ENCODE assay signal across 1 cellular context in the genomic region with DNA sequence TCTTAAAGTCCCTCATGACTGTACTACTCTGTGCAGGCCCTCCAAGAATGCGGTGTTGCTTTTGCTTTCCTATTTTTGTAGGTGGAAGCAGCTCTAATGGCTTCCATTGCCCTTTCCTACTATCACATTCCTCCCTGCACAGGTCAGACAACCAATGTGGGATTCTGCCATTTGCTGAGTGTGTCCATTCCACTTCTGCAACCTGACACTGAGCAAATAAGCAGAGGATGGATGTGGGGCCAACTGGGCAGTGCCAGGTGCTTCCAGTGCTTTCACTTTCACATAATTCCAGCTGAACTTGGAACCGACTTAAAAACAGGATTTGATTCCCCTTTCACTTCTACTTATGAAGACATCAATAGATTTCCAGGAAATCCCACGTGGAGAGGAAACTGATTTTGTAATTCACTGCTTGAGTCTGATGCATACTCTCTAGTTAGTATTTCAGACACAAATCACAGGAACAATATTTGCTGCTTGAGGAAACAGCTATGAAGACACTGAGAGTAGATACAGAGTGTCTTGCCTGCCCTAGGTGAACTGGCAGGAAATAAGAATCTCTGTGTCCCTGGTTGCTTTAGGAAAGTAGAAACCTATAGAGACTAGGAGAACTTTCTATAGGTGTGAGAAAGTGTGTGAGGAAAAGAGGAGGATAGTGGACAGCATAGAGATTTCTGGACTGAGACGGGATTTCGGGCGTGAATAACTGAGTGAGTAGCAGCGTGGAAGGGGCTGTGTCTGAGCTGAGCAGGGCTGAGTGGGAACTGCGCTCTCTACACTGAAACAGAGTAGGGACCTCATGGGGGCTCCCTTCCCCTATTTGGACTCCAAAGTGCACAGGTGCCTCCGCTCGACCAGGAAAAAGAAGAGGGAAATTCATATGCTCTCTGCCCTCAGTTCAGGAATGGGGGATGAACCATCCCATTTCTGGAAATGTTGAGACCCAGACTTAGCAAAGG.
TF ChIP-seq lines count a peak whose summit lies in the region.

No MANE protein-coding gene starts in this region.

TF ChIP-seq in HepG2, 621 proteins besides CTCF, POLR2A, EP300 and RAD21 (continued from another document and continues in another):
- TF ChIP-seq ZBTB25 (CRISPR knock-in tag; IDR thresholded peaks at IDR 0.05) (no peak), TEAD3 (CRISPR knock-in tag; optimal IDR thresholded peaks at IDR 0.05; ENCODE audit: borderline replicate concordance) (peak; percentile 88), NR2F1 (CRISPR knock-in tag; IDR thresholded peaks at IDR 0.05) (no peak), FOXA1 (IDR thresholded peaks at IDR 0.05) (no peak), FOXA1 (CRISPR knock-in tag; IDR thresholded peaks at IDR 0.05) (peak; percentile 89), ZNF7 (CRISPR knock-in tag; IDR thresholded peaks at IDR 0.05) (no peak), FOXO4 (CRISPR knock-in tag; conservative IDR thresholded peaks at IDR 0.05) (no peak), KDM5A (IDR thresholded peaks at IDR 0.05; ENCODE audit: borderline replicate concordance, low read length) (no peak), ARID2 (CRISPR knock-in tag; IDR thresholded peaks at IDR 0.05; ENCODE audit: borderline replicate concordance) (no peak), ZNF710 (CRISPR knock-in tag; IDR thresholded peaks at IDR 0.05; ENCODE audit: borderline replicate concordance) (no peak), ZNF205 (CRISPR knock-in tag; IDR thresholded peaks at IDR 0.05) (no peak), KDM1A (CRISPR knock-in tag; IDR thresholded peaks at IDR 0.05) (no peak), FOXC1 (CRISPR knock-in tag; IDR thresholded peaks at IDR 0.05; ENCODE audit: borderline replicate concordance) (no peak), ELF1 (CRISPR knock-in tag; IDR thresholded peaks at IDR 0.05) (no peak), ZNF572 (CRISPR knock-in tag; IDR thresholded peaks at IDR 0.05) (no peak), ZNF547 (CRISPR knock-in tag; IDR thresholded peaks at IDR 0.05) (no peak), DPF2 (CRISPR knock-in tag; IDR thresholded peaks at IDR 0.05; ENCODE audit: borderline replicate concordance, low read depth) (no peak), KLF13 (CRISPR knock-in tag; IDR thresholded peaks at IDR 0.05) (no peak), ZNF101 (CRISPR knock-in tag; IDR thresholded peaks at IDR 0.05; ENCODE audit: borderline replicate concordance, low read depth) (no peak), EED (CRISPR knock-in tag; IDR thresholded peaks at IDR 0.05) (no peak), ZNF441 (CRISPR knock-in tag; IDR thresholded peaks at IDR 0.05; ENCODE audit: borderline replicate concordance) (no peak), SIN3B (IDR thresholded peaks at IDR 0.05; ENCODE audit: low read length) (no peak), PHF21A (CRISPR knock-in tag; IDR thresholded peaks at IDR 0.05) (no peak), TOPORS (CRISPR knock-in tag; IDR thresholded peaks at IDR 0.05) (no peak), MZF1 (CRISPR knock-in tag; IDR thresholded peaks at IDR 0.05; ENCODE audit: borderline replicate concordance) (no peak), ZSCAN21 (CRISPR knock-in tag; IDR thresholded peaks at IDR 0.05; ENCODE audit: borderline replicate concordance) (no peak), SETDB1 (CRISPR knock-in tag; IDR thresholded peaks at IDR 0.05; ENCODE audit: borderline replicate concordance) (no peak), ZNF121 (CRISPR knock-in tag; IDR thresholded peaks at IDR 0.05) (peak; percentile 70), CBX5 (CRISPR knock-in tag; IDR thresholded peaks at IDR 0.05; ENCODE audit: borderline replicate concordance) (0 out of 2 replicates have a peak, but pooled peaks have one; percentile 40), FIP1L1 (IDR thresholded peaks at IDR 0.05; ENCODE audit: borderline replicate concordance, insufficient read depth, low read depth, low read length) (no peak), JDP2 (CRISPR knock-in tag; IDR thresholded peaks at IDR 0.05; ENCODE audit: borderline replicate concordance) (no peak), ZNF331 (CRISPR knock-in tag; IDR thresholded peaks at IDR 0.05) (0 out of 2 replicates have a peak, but pooled peaks have one; percentile 25), ZNF644 (CRISPR knock-in tag; IDR thresholded peaks at IDR 0.05; ENCODE audit: low read depth) (peak; percentile 97), ZNF180 (CRISPR knock-in tag; IDR thresholded peaks at IDR 0.05; ENCODE audit: borderline replicate concordance, low read depth) (no peak), HMG20B (CRISPR knock-in tag; conservative IDR thresholded peaks at IDR 0.05) (no peak), ZKSCAN1 (IDR thresholded peaks at IDR 0.05; ENCODE audit: low read length) (no peak), ZNF292 (CRISPR knock-in tag; IDR thresholded peaks at IDR 0.05; ENCODE audit: borderline replicate concordance, low read depth) (no peak), ZNF329 (CRISPR knock-in tag; IDR thresholded peaks at IDR 0.05; ENCODE audit: low read depth) (no peak), ZNF850 (CRISPR knock-in tag; conservative IDR thresholded peaks at IDR 0.05) (no peak), ZNF501 (CRISPR knock-in tag; IDR thresholded peaks at IDR 0.05) (no peak), ZBTB38 (CRISPR knock-in tag; IDR thresholded peaks at IDR 0.05) (no peak), NPAS2 (CRISPR knock-in tag; IDR thresholded peaks at IDR 0.05; ENCODE audit: borderline replicate concordance) (no peak), ZFP90 (CRISPR knock-in tag; IDR thresholded peaks at IDR 0.05; ENCODE audit: borderline replicate concordance) (no peak), ZFY (CRISPR knock-in tag; IDR thresholded peaks at IDR 0.05) (no peak), ZNF136 (CRISPR knock-in tag; IDR thresholded peaks at IDR 0.05; ENCODE audit: low read depth) (no peak), ZNF615 (CRISPR knock-in tag; IDR thresholded peaks at IDR 0.05; ENCODE audit: borderline replicate concordance) (no peak), ZNF160 (CRISPR knock-in tag; IDR thresholded peaks at IDR 0.05) (no peak), RFX1 (IDR thresholded peaks at IDR 0.05) (no peak), SIX1 (CRISPR knock-in tag; IDR thresholded peaks at IDR 0.05; ENCODE audit: borderline replicate concordance) (peak; percentile 97), CREB1 (IDR thresholded peaks at IDR 0.05) (no peak), CREB1 (CRISPR knock-in tag; IDR thresholded peaks at IDR 0.05) (no peak), ZNF333 (CRISPR knock-in tag; IDR thresholded peaks at IDR 0.05; ENCODE audit: borderline replicate concordance) (no peak), ZSCAN25 (CRISPR knock-in tag; IDR thresholded peaks at IDR 0.05) (no peak), ZNF367 (CRISPR knock-in tag; IDR thresholded peaks at IDR 0.05; ENCODE audit: borderline replicate concordance) (no peak), NR2F6 (IDR thresholded peaks at IDR 0.05) (no peak), NR2F6 (CRISPR knock-in tag; IDR thresholded peaks at IDR 0.05) (0 out of 2 replicates have a peak, but pooled peaks have one; percentile 24), ZNF737 (CRISPR knock-in tag; IDR thresholded peaks at IDR 0.05; ENCODE audit: borderline replicate concordance) (no peak), MAFF (IDR thresholded peaks at IDR 0.05; ENCODE audit: low read depth, low read length) (peak; percentile 84), MAFK (conservative IDR thresholded peaks at IDR 0.05 in 1 of 2, IDR thresholded peaks at IDR 0.05 in 1 of 2; ENCODE audit: low read length in 2 of 2) (peak; percentile 70 to 77)
- TF ChIP-seq, protein P1, sequence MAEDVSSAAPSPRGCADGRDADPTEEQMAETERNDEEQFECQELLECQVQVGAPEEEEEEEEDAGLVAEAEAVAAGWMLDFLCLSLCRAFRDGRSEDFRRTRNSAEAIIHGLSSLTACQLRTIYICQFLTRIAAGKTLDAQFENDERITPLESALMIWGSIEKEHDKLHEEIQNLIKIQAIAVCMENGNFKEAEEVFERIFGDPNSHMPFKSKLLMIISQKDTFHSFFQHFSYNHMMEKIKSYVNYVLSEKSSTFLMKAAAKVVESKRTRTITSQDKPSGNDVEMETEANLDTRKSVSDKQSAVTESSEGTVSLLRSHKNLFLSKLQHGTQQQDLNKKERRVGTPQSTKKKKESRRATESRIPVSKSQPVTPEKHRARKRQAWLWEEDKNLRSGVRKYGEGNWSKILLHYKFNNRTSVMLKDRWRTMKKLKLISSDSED (CRISPR knock-in tag; IDR thresholded peaks at IDR 0.05) = no peak
- TF ChIP-seq, protein P2, sequence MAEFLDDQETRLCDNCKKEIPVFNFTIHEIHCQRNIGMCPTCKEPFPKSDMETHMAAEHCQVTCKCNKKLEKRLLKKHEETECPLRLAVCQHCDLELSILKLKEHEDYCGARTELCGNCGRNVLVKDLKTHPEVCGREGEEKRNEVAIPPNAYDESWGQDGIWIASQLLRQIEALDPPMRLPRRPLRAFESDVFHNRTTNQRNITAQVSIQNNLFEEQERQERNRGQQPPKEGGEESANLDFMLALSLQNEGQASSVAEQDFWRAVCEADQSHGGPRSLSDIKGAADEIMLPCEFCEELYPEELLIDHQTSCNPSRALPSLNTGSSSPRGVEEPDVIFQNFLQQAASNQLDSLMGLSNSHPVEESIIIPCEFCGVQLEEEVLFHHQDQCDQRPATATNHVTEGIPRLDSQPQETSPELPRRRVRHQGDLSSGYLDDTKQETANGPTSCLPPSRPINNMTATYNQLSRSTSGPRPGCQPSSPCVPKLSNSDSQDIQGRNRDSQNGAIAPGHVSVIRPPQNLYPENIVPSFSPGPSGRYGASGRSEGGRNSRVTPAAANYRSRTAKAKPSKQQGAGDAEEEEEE (CRISPR knock-in tag; IDR thresholded peaks at IDR 0.05; ENCODE audit: borderline replicate concordance) = no peak
- TF ChIP-seq, protein P3, sequence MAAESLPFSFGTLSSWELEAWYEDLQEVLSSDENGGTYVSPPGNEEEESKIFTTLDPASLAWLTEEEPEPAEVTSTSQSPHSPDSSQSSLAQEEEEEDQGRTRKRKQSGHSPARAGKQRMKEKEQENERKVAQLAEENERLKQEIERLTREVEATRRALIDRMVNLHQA (CRISPR knock-in tag; IDR thresholded peaks at IDR 0.05) = no peak
- TF ChIP-seq, protein P4, sequence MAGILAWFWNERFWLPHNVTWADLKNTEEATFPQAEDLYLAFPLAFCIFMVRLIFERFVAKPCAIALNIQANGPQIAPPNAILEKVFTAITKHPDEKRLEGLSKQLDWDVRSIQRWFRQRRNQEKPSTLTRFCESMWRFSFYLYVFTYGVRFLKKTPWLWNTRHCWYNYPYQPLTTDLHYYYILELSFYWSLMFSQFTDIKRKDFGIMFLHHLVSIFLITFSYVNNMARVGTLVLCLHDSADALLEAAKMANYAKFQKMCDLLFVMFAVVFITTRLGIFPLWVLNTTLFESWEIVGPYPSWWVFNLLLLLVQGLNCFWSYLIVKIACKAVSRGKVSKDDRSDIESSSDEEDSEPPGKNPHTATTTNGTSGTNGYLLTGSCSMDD (CRISPR knock-in tag; IDR thresholded peaks at IDR 0.05) = no peak
- TF ChIP-seq, protein P5, sequence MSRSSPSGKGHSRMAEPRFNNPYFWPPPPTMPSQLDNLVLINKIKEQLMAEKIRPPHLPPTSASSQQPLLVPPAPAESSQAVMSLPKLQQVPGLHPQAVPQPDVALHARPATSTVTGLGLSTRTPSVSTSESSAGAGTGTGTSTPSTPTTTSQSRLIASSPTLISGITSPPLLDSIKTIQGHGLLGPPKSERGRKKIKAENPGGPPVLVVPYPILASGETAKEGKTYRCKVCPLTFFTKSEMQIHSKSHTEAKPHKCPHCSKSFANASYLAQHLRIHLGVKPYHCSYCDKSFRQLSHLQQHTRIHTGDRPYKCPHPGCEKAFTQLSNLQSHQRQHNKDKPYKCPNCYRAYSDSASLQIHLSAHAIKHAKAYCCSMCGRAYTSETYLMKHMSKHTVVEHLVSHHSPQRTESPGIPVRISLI (CRISPR knock-in tag; IDR thresholded peaks at IDR 0.05; ENCODE audit: borderline replicate concordance) = no peak
